Comparison of ENCODE assay signal across 1 cellular context in the genomic region with DNA sequence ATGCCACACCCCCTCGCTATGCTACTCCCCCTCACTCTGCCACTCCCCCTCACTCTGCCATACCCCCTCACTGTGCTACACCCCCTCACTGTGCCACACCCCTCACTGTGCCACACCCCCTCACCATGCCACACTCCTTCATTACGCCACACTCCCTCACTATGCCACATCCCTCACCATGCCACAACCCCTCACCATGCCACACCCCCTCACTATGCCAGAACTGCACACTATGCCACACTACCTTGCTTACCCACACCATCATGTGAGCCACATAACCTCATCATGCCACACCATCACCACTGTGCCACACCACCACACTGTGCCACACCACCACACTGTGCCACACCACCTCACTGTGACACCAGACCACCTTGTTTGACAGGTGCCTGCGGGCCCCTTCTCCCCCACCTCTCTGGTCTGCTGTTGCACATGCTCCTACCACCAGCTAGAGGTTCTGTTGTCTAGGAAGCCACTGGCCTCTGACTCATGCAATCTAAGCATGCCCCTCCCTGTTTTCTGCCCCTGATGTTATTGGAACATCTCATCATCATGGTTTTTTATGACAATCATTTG.
TF ChIP-seq lines count a peak whose summit lies in the region.

No MANE protein-coding gene starts in this region.

TF ChIP-seq in HEK293, 187 proteins besides CTCF, POLR2A, EP300 and RAD21 (continued from another document):
- peak; percentile 25; the same call in 1 of the 2 replicates for TF ChIP-seq PRDM10 (tag by site-specific recombination; IDR thresholded peaks at IDR 0.05)
- TF ChIP-seq ZNF629 (tag by site-specific recombination; IDR thresholded peaks at IDR 0.05) = peak; percentile 39; the same call in 1 of the 2 replicates
- TF ChIP-seq, protein P1, sequence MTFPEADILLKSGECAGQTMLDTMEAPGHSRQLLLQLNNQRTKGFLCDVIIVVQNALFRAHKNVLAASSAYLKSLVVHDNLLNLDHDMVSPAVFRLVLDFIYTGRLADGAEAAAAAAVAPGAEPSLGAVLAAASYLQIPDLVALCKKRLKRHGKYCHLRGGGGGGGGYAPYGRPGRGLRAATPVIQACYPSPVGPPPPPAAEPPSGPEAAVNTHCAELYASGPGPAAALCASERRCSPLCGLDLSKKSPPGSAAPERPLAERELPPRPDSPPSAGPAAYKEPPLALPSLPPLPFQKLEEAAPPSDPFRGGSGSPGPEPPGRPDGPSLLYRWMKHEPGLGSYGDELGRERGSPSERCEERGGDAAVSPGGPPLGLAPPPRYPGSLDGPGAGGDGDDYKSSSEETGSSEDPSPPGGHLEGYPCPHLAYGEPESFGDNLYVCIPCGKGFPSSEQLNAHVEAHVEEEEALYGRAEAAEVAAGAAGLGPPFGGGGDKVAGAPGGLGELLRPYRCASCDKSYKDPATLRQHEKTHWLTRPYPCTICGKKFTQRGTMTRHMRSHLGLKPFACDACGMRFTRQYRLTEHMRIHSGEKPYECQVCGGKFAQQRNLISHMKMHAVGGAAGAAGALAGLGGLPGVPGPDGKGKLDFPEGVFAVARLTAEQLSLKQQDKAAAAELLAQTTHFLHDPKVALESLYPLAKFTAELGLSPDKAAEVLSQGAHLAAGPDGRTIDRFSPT (tag by site-specific recombination; IDR thresholded peaks at IDR 0.05) = 0 out of 2 replicates have a peak, but pooled peaks have one; percentile 9
- TF ChIP-seq EGR2 (tag by site-specific recombination; IDR thresholded peaks at IDR 0.05; ENCODE audit: low read depth) = peak; percentile 78
- TF ChIP-seq KLF1 (tag by site-specific recombination; IDR thresholded peaks at IDR 0.05) = peak; percentile 94
- peak; percentile 96 for TF ChIP-seq KLF9 (tag by site-specific recombination; IDR thresholded peaks at IDR 0.05; ENCODE audit: low read depth)
